9 cellular contexts compared by ENCODE assay signal in the genomic region with DNA sequence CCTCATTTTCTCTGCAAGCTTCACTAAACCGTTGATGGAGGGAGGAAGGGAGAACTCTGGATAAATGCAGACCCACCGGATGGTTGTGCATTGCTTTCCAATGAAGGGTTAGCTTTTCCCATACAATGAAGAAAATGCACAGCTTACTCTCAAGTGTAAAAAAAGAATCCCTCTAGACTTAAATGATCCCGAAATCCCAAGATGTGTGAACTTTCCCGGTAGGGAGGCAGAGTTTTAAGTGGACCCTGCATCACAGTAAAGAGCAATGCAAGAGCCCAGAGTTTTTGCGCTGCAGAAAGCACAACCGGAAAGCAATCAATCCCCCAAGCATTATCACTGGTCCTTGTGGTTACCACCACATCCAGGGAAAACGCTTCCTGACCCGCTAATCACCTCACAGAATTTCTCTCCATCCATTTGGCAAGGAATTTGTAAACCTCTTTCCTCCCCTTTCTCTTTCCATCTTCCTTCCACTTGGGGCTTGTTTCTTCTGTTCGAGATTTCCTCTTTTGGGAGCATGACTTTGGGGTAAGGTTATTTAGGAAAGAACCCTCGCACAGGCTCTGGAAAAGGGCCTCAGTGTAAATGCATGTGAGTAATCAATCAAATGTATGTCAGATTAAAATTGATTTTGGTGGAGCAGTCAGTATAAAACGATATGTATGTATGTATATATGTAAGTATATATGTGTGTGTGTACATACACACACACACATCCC. TPM values are rescaled to one million over a fixed set of nuclear protein-coding genes. Genes with fewer than 3 reads are reported as not detected.
DNase-seq lines count a peak whose midpoint lies in the region; ATAC-seq and TF ChIP-seq lines count a peak whose summit lies in the region.
"Had no signal": no experiment of that assay in that cellular context is flagged by ENCODE, and none has a peak within 500 bp of the region (broad histone marks: within the 10 kb centered on the region; RNA-seq: fewer than 3 reads in every experiment).

No MANE protein-coding gene starts in this region.

- peak overlapping the region; percentile 96 for H2AFZ ChIP-seq in KMS-11 (ENCODE audit: low read depth)

- H3K4me1 ChIP-seq in KMS-11 (ENCODE audit: low read depth, poor library complexity, severe bottlenecking), result peaks cover 34% of the 10 kb centered on the region
- peaks cover 5% of the 10 kb centered on the region for H3K4me1 ChIP-seq in ectodermal cell (ENCODE audit: control insufficient read depth, insufficient read depth, low read length)

- H3K79me2 ChIP-seq in KMS-11 (ENCODE audit: insufficient read depth, low read depth), result no peaks in the 10 kb centered on the region

- ATAC-seq in GM19035 (IDR thresholded peaks at IDR 0.05; ENCODE audit: unreplicated experiment), result no peak

- peaks cover 16% of the 10 kb centered on the region for H3K27me3 Mint-ChIP-seq in nephron (ENCODE audit: low read depth)

- WGBS in ectodermal cell, 2 experiments, result 34 to 42% methylated on average over 10 of the region's 11 CpGs

- peak overlapping the region; percentile 86 to 94 (median 91) for H3K4me3 Mint-ChIP-seq in nephron

- H3K9me3 Mint-ChIP-seq in nephron, result no peaks in the 10 kb centered on the region

- H3K4me1 Mint-ChIP-seq in nephron, result peaks cover 43% of the 10 kb centered on the region

- H4K20me1 ChIP-seq in KMS-11 (ENCODE audit: insufficient read depth), result no peaks in the 10 kb centered on the region

- H3K27ac ChIP-seq in KMS-11 (no peak overlapping the region), ectodermal cell (ENCODE audit: insufficient read depth, low read depth, low read length, poor library complexity, severe bottlenecking) (no peak overlapping the region)

- H3K9me3 ChIP-seq in ectodermal cell (ENCODE audit: control insufficient read depth, low read length), result no peaks in the 10 kb centered on the region

- no peaks in the 10 kb centered on the region for H3K36me3 Mint-ChIP-seq in nephron (ENCODE audit: low read depth)

- TF ChIP-seq CTCF in AG10803 (conservative IDR thresholded peaks at IDR 0.05; ENCODE audit: low read length), result no peak
- TF ChIP-seq CTCF in KMS-11 (conservative IDR thresholded peaks at IDR 0.05; ENCODE audit: low read depth, low read length), result no peak
- TF ChIP-seq CTCF in nephron (IDR thresholded peaks at IDR 0.05; ENCODE audit: unreplicated experiment in 3 of 3), result no peak

- H3K4me3 ChIP-seq in AG10803 (ENCODE audit: low read length) (peak overlapping the region; percentile 66), KMS-11 (IDR thresholded peaks at IDR 0.05; ENCODE audit: insufficient read depth, low read depth, low read length) (no peak overlapping the region), ectodermal cell (ENCODE audit: insufficient read depth, low read depth, low read length) (peak overlapping the region; percentile 54)

- DNase-seq in AG10803 (ENCODE audit: low read depth) (no peak), activated gamma-delta T cell treated with Interleukin-2 at 50 U/mL for 16 hours (no peak), NCI-H1105 treated with DMSO at 0.1 percent for 48 hours (lab: John Stamatoyannopoulos, UW) (no peak), GM19238 (ENCODE audit: insufficient read length, low spot score) (no peak)
- DNase-seq: NCI-H510A had no signal

- H3K9ac ChIP-seq in KMS-11, result no peak overlapping the region

- no peaks in the 10 kb centered on the region for H3K27me3 ChIP-seq in KMS-11 (ENCODE audit: insufficient read depth, low read depth)
- H3K27me3 ChIP-seq in ectodermal cell (ENCODE audit: control insufficient read depth, insufficient read depth, low read length, poor library complexity, severe bottlenecking), result peaks cover 46% of the 10 kb centered on the region

- H3K36me3 ChIP-seq in KMS-11 (ENCODE audit: insufficient read depth), result no peaks in the 10 kb centered on the region
- no peaks in the 10 kb centered on the region for H3K36me3 ChIP-seq in ectodermal cell (ENCODE audit: control insufficient read depth, insufficient read depth, low read length)

- peak overlapping the region; percentile 35 for H3K4me2 ChIP-seq in KMS-11

- H3K27ac Mint-ChIP-seq in nephron, result peak overlapping the region; percentile 7 to 69 (median 57)

RNA-seq across cellular contexts. Expression of a gene that starts 1.4 kb away (rescaled TPM):
- 0.15 TPM for polyA plus RNA-seq in ectodermal cell (2013, experiment 1 of 4)
- 0.04 TPM for polyA plus RNA-seq in ectodermal cell (2013, experiment 2 of 4)
- 0.11 TPM for polyA plus RNA-seq in ectodermal cell (2013, experiment 3 of 4)
- 0.24 TPM for polyA plus RNA-seq in ectodermal cell (2013, experiment 4 of 4)

RNA-seq across cellular contexts. Expression of a gene that starts 20.6 kb away (rescaled TPM):
- polyA plus RNA-seq in ectodermal cell (2013, experiment 1 of 4), result not detected
- not detected for polyA plus RNA-seq in ectodermal cell (2013, experiment 2 of 4)
- polyA plus RNA-seq in ectodermal cell (2013, experiment 3 of 4), result not detected
- not detected for polyA plus RNA-seq in ectodermal cell (2013, experiment 4 of 4)
